Comparison of ENCODE assay signal across 10 cellular contexts in genomic region chr2:240622631-240623235, GRCh38. TPM values are rescaled to one million over a fixed set of nuclear protein-coding genes. Genes with fewer than 3 reads are reported as not detected.
DNase-seq lines count a peak whose midpoint lies in the region; ATAC-seq, FAIRE-seq and TF ChIP-seq lines count a peak whose summit lies in the region.
"Had no signal": no experiment of that assay in that cellular context is flagged by ENCODE, and none has a peak within 500 bp of the region (broad histone marks: within the 10 kb centered on the region; RNA-seq: fewer than 3 reads in every experiment).

No MANE protein-coding gene starts in this region.

- no peak for TF ChIP-seq POLR2A in H54 (IDR thresholded peaks at IDR 0.05; ENCODE audit: low read depth, low read length)

- DNase-seq in DMS79 treated with DMSO at 0.1 percent for 48 hours (lab: John Stamatoyannopoulos, UW) (peak; percentile 32), T-helper 2 cell (peak in 3 of 5 experiments; percentile 34 to 84 (median 47)), astrocyte of the hippocampus (ENCODE audit: low read depth, low spot score) (peak; percentile 18), psoas muscle (peak; percentile 14 to 50), NCI-H446 treated with DMSO at 0.1 percent for 48 hours (lab: John Stamatoyannopoulos, UW) (no peak), H54 (ENCODE audit: insufficient read length, low spot score) (no peak), DMS53 (lab: John Stamatoyannopoulos, UW) (no peak), NCI-H1092 (lab: John Stamatoyannopoulos, UW) (no peak)

- FAIRE-seq in H54 (lab: Jason Lieb, UNC), result no peak

- H3K4me1 ChIP-seq in psoas muscle, result no peaks in the 10 kb centered on the region

- peaks cover 0 to 5% of the 10 kb centered on the region in 2 donors for H3K36me3 ChIP-seq in psoas muscle (ENCODE audit: insufficient read depth in 1 of 2, low read depth in 1 of 2)

- no peaks in the 10 kb centered on the region for H3K9me3 ChIP-seq in psoas muscle

- intact Hi-C loops in psoas muscle (cut with DNase I), result no loop called here

- TF ChIP-seq CTCF in psoas muscle (IDR thresholded peaks at IDR 0.05), result no peak

- H3K27ac ChIP-seq in psoas muscle, result no peak overlapping the region
- H3K27ac ChIP-seq: VCaP had no signal

- WGBS in psoas muscle, 3 donors, result 56 to 63% (median 60%) methylated on average over 33 to 34 of the region's 34 CpGs

- no peaks in the 10 kb centered on the region for H3K27me3 ChIP-seq in psoas muscle (ENCODE audit: insufficient read depth in 3 of 3, low read length in 2 of 3)

- no peak for ATAC-seq in psoas muscle

- no peak overlapping the region for H3K4me3 ChIP-seq in psoas muscle

RNA-seq across cellular contexts. Expression of gene GPR35, which starts 2.5 kb away (rescaled TPM):
- under 1 TPM; 0.36 to 0.92 (median 0.68) TPM for total RNA-seq in psoas muscle
- under 1 TPM; 0.30 to 0.89 (median 0.58) TPM for polyA plus RNA-seq in psoas muscle

RNA-seq across cellular contexts. Expression of gene CAPN10, which starts 36.2 kb away (rescaled TPM):
- 1 to 10 TPM; 5.0 to 9.9 (median 7.6) TPM for total RNA-seq in psoas muscle
- 10 to 100 TPM in 2 of 3 donors, 1 to 10 TPM in 1; 8.9 to 15.0 (median 13.1) TPM for polyA plus RNA-seq in psoas muscle

RNA-seq across cellular contexts. Expression of gene RNPEPL1, which starts 54.4 kb away (rescaled TPM):
- total RNA-seq in psoas muscle, result 10 to 100 TPM; 48.8 to 70.4 (median 59.0) TPM
- 10 to 100 TPM; 59.2 to 79.6 (median 71.9) TPM for polyA plus RNA-seq in psoas muscle

RNA-seq across cellular contexts. Expression of gene AQP12B, which starts 60.0 kb away (rescaled TPM):
- total RNA-seq in psoas muscle, result not detected
- not detected for polyA plus RNA-seq in psoas muscle
- polyA plus RNA-seq: esophagus had no signal

Comparison
In these comparisons a context has a peak if more than half of its experiments do, and no peak if none do; other contexts are left out.
1. DNase-seq: peak in DMS79 treated with DMSO at 0.1 percent for 48 hours (single experiment), T-helper 2 cell (3 of 5), astrocyte of the hippocampus (single experiment) and psoas muscle (2 of 2); none in NCI-H446 treated with DMSO at 0.1 percent for 48 hours (single experiment), H54 (single experiment), DMS53 (single experiment) and NCI-H1092 (single experiment).